9 cellular contexts compared by ENCODE assay signal in genomic region chr7:70695804-70696104, GRCh38.
A peak's percentile ranks its signal among the peaks of the same experiment; 100 is the strongest.
DNase-seq lines count a peak whose midpoint lies in the region; ATAC-seq and TF ChIP-seq lines count a peak whose summit lies in the region.
"Had no signal": no experiment of that assay in that cellular context is flagged by ENCODE, and none has a peak within 500 bp of the region (broad histone marks: within the 10 kb centered on the region; RNA-seq: fewer than 3 reads in every experiment).

No MANE protein-coding gene starts in this region.

- no peak overlapping the region for H2BK20ac ChIP-seq in H9 (ENCODE audit: low read depth, low read length, poor library complexity, severe bottlenecking)

- H3T11ph ChIP-seq in H9 (ENCODE audit: low read length) = no peak overlapping the region

- no peaks in the 10 kb centered on the region for H3K9me3 ChIP-seq in H9 (ENCODE audit: control insufficient read depth, low read depth, low read length)
- no peaks in the 10 kb centered on the region for H3K9me3 ChIP-seq in mucosa of descending colon

- peaks cover 5% of the 10 kb centered on the region; the same call in 1 of the 2 replicates for H3K4me1 ChIP-seq in H9 (ENCODE audit: insufficient read depth, low read length)
- H3K4me1 ChIP-seq in mucosa of descending colon (ENCODE audit: low read depth) = no peaks in the 10 kb centered on the region

- peak; percentile 47 for DNase-seq in AG08396 (ENCODE audit: low spot score)
- DNase-seq in H9 = no peak
- DNase-seq in brain microvascular endothelial cell = no peak
- DNase-seq in mucosa of descending colon = peak in 1 of 3 donors; percentile 19
- no peak for DNase-seq in NCI-H187 (lab: John Stamatoyannopoulos, UW)

- ATAC-seq in mucosa of descending colon (no peak), HG03457 (IDR thresholded peaks at IDR 0.05; ENCODE audit: unreplicated experiment) (no peak), HG02610 (IDR thresholded peaks at IDR 0.05; ENCODE audit: unreplicated experiment) (no peak), GM21528 (IDR thresholded peaks at IDR 0.05; ENCODE audit: low FRiP score, unreplicated experiment) (no peak)

- no peaks in the 10 kb centered on the region for H4K20me1 ChIP-seq in H9 (ENCODE audit: control insufficient read depth, insufficient read depth, insufficient read length)

- H3K23me2 ChIP-seq in H9 (ENCODE audit: insufficient read length, low read depth, low read length, poor library complexity, severe bottlenecking) = peaks cover 13% of the 10 kb centered on the region

- no peaks in the 10 kb centered on the region for H3K79me1 ChIP-seq in H9 (ENCODE audit: insufficient read depth, low read depth, low read length, poor library complexity, severe bottlenecking)

- in situ Hi-C loops in brain microvascular endothelial cell (cut with HindIII; ENCODE audit: low pct_ligation_motif_present, low sequenced_read_pairs) = no loop called here

- no peak overlapping the region for H2AK5ac ChIP-seq in H9 (ENCODE audit: insufficient read length, low read length)

- H3K79me2 ChIP-seq in H9 (ENCODE audit: insufficient read depth, low read length) = peaks cover 12% of the 10 kb centered on the region; the same call in 1 of the 2 replicates

- WGBS in H9 (ENCODE audit: extremely low coverage, insufficient read length, low lambda C conversion rate) = no CpG with 5 or more reads among the region's 10 CpGs

- no peak overlapping the region for H3K14ac ChIP-seq in H9 (ENCODE audit: insufficient read depth, low read length)

- no peak for TF ChIP-seq CTCF in H9 (conservative IDR thresholded peaks at IDR 0.05)
- TF ChIP-seq CTCF in brain microvascular endothelial cell (IDR thresholded peaks at IDR 0.05; ENCODE audit: low read depth, low read length, missing control alignments) = no peak
- no peak for TF ChIP-seq CTCF in mucosa of descending colon (IDR thresholded peaks at IDR 0.05)

- H3K4me3 ChIP-seq in brain microvascular endothelial cell (ENCODE audit: low read depth, low read length) = peak overlapping the region; percentile 81
- H3K4me3 ChIP-seq in mucosa of descending colon = peak overlapping the region; percentile 71

- H3K4me1 Mint-ChIP-seq in H9 = peaks cover 13 to 17% of the 10 kb centered on the region in 2 experiments

- no peak overlapping the region for H2BK12ac ChIP-seq in H9 (ENCODE audit: insufficient read length, low read depth, low read length)

- peak overlapping the region; percentile 94 for H3K4me2 ChIP-seq in H9 (ENCODE audit: insufficient read depth, insufficient read length, low read length)

- no peak overlapping the region for H2BK15ac ChIP-seq in H9 (ENCODE audit: low read depth, low read length)

- peak overlapping the region; percentile 96 to 98 (median 97); a peak in 6 of 7 replicates for H3K27ac Mint-ChIP-seq in H9

- H3K4ac ChIP-seq in H9 (ENCODE audit: low read depth, low read length) = no peak overlapping the region

- intact Hi-C loops in mucosa of descending colon (cut with DNase I, micrococcal nuclease) = loop anchor here in 1 of 2 donors (10.0 kb wide), 1 partner anchor 511 kb away; no protein-coding TSS in a partner anchor

- peaks cover 2 to 41% (median 14%) of the 10 kb centered on the region in 3 experiments for H3K36me3 Mint-ChIP-seq in H9 (ENCODE audit: insufficient read depth in 1 of 3, low read depth in 3 of 3)

- H4K91ac ChIP-seq in H9 (ENCODE audit: insufficient read length, low read depth, low read length) = no peak overlapping the region

- peaks cover 25% of the 10 kb centered on the region for H3K27me3 Mint-ChIP-seq in H9 (ENCODE audit: low read depth)

- H2AFZ ChIP-seq in H9 (ENCODE audit: low read length) = no peak overlapping the region

- no peak overlapping the region for H3K27ac ChIP-seq in H9 (ENCODE audit: insufficient read length, low read depth, low read length)
- no peak overlapping the region for H3K27ac ChIP-seq in brain microvascular endothelial cell
- H3K27ac ChIP-seq: HL-60 had no signal

- no peaks in the 10 kb centered on the region for H3K36me3 ChIP-seq in brain microvascular endothelial cell (replicated peaks)
- no peaks in the 10 kb centered on the region for H3K36me3 ChIP-seq in mucosa of descending colon (ENCODE audit: low read depth)

- no peak overlapping the region for H4K5ac ChIP-seq in H9 (ENCODE audit: insufficient read length, low read depth, low read length)

- H2BK120ac ChIP-seq in H9 (ENCODE audit: low read depth, low read length, poor library complexity, severe bottlenecking) = no peak overlapping the region

- no peak overlapping the region for H3K23ac ChIP-seq in H9 (ENCODE audit: insufficient read length, low read depth, low read length)

- no peak overlapping the region for H3K56ac ChIP-seq in H9 (ENCODE audit: insufficient read length, low read depth, low read length)

- H3K9me3 Mint-ChIP-seq in H9 = peaks cover 4 to 7% of the 10 kb centered on the region in 2 experiments; a peak in 3 of 5 replicates

- no peak overlapping the region for H2BK5ac ChIP-seq in H9 (ENCODE audit: insufficient read length, low read length)

- no peak overlapping the region for H4K8ac ChIP-seq in H9 (replicated peaks; ENCODE audit: insufficient read length, low read depth, low read length)

- no peak overlapping the region for H3K18ac ChIP-seq in H9 (ENCODE audit: insufficient read length, low read depth, low read length)

- H3K27me3 ChIP-seq in H9 (ENCODE audit: insufficient read depth, low read length) (peaks cover 8% of the 10 kb centered on the region; the same call in 1 of the 2 replicates), brain microvascular endothelial cell (replicated peaks) (no peaks in the 10 kb centered on the region)

- H3K4me3 Mint-ChIP-seq in H9 = peak overlapping the region; percentile 95 to 97

- H3K9ac ChIP-seq in H9 (ENCODE audit: extremely low read depth, insufficient read length, low read length) = peak overlapping the region; percentile 93
